Comparison of ENCODE assay signal across 9 cellular contexts in the genomic region with DNA sequence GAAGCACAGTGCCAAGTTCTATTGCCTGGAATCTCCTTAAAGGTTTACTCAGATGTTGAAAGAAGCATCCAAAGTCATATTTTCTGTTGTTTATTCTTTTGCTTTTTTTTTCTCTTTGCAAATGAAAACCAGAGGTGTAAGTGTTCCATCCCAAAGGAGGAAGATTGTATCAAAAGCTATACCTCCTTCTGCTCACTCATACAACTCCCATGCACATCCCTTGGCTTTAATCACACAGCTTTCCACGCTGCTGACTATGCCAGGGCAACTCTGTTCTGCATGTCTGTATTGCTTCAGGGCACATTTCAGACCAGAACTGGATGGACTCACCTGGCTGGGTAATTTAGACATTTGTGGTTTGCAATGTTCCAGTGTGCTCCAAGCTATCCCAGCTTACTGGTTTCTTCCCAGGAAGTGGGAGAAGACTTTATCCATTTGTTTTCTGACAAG.
DNase-seq lines count a peak whose midpoint lies in the region; ATAC-seq and TF ChIP-seq lines count a peak whose summit lies in the region.
"Had no signal": no experiment of that assay in that cellular context is flagged by ENCODE, and none has a peak within 500 bp of the region (broad histone marks: within the 10 kb centered on the region; RNA-seq: fewer than 3 reads in every experiment).

No MANE protein-coding gene starts in this region.

- CTCF ChIA-PET in SK-N-SH (lab: Yijun Ruan, JAX): no interaction called here

- POLR2A ChIA-PET in SK-N-SH (lab: Yijun Ruan, JAX): interaction anchor here (1.1 kb wide), 1 partner anchor 237 kb away, joined by 4 read pairs; no protein-coding TSS in a partner anchor

- DNase-seq in NCI-H1417 (lab: John Stamatoyannopoulos, UW): peak in 2 of 3 experiments; percentile 30 to 49
- no peak for DNase-seq in NCI-H1417 treated with DMSO at 0.1 percent for 48 hours (lab: John Stamatoyannopoulos, UW)
- peak; percentile 8 for DNase-seq in SK-N-SH
- no peak for DNase-seq in right atrium auricular region (ENCODE audit: low spot score)
- no peak for DNase-seq in stomach
- DNase-seq in DMS114 treated with DMSO at 0.1 percent for 48 hours (lab: John Stamatoyannopoulos, UW; ENCODE audit: unreplicated experiment): no peak
- DNase-seq in HK-2 (ENCODE audit: unreplicated experiment): no peak
- DNase-seq: cortex of kidney had no signal

- TF ChIP-seq EP300 in SK-N-SH (IDR thresholded peaks at IDR 0.05; ENCODE audit: borderline replicate concordance in 1 of 2, low read depth in 1 of 2, low read length in 1 of 2): peak; percentile 39 to 60; a peak in 3 of 4 replicates
- no peak for TF ChIP-seq EP300 in stomach (IDR thresholded peaks at IDR 0.05)

- WGBS in SK-N-SH (ENCODE audit: low lambda C conversion rate): 7% methylated on average over 1 of the region's 1 CpG
- WGBS in stomach, 5 donors: 74 to 93% (median 84%) methylated on average over 1 of the region's 1 CpG

- no peaks in the 10 kb centered on the region for H3K27me3 ChIP-seq in SK-N-SH (ENCODE audit: insufficient read depth)
- no peaks in the 10 kb centered on the region for H3K27me3 ChIP-seq in right atrium auricular region
- no peaks in the 10 kb centered on the region for H3K27me3 ChIP-seq in stomach

- TF ChIP-seq CTCF in SK-N-SH (IDR thresholded peaks at IDR 0.05) (no peak), right atrium auricular region (IDR thresholded peaks at IDR 0.05) (no peak), stomach (IDR thresholded peaks at IDR 0.05) (no peak)

- H3K9me3 ChIP-seq in SK-N-SH (no peaks in the 10 kb centered on the region), right atrium auricular region (no peaks in the 10 kb centered on the region), stomach (no peaks in the 10 kb centered on the region)

- no peak for TF ChIP-seq RAD21 in SK-N-SH (IDR thresholded peaks at IDR 0.05; ENCODE audit: low read length)

- peaks cover 40 to 45% of the 10 kb centered on the region in 2 experiments for H3K4me1 ChIP-seq in SK-N-SH (ENCODE audit: control insufficient read depth in 1 of 2, insufficient read depth in 2 of 2, low read depth in 1 of 2, low read length in 1 of 2)
- H3K4me1 ChIP-seq in right atrium auricular region: peaks cover 0 to 32% of the 10 kb centered on the region in 2 donors
- peaks cover 17 to 73% (median 36%) of the 10 kb centered on the region in 4 donors for H3K4me1 ChIP-seq in stomach

- H3K4me2 ChIP-seq in SK-N-SH: peak overlapping the region; percentile 61; the same call in 1 of the 2 replicates

- H3K4me3 ChIP-seq in SK-N-SH (ENCODE audit: low read depth in 2 of 2, low read length in 1 of 2) (no peak overlapping the region), right atrium auricular region (no peak overlapping the region), stomach (no peak overlapping the region)

- intact Hi-C loops in stomach (cut with DNase I; ENCODE audit: low total_unique reads): no loop called here

- H3K9ac ChIP-seq in SK-N-SH: peak overlapping the region; percentile 20; the same call in 1 of the 2 replicates

- no peaks in the 10 kb centered on the region for H3K79me2 ChIP-seq in SK-N-SH (ENCODE audit: insufficient read depth)

- no peaks in the 10 kb centered on the region for H4K20me1 ChIP-seq in SK-N-SH (ENCODE audit: insufficient read depth)

- H3K27ac ChIP-seq in SK-N-SH (ENCODE audit: low read depth in 2 of 2, low read length in 1 of 2) (peak overlapping the region; percentile 83 to 95), right atrium auricular region (peak overlapping the region; percentile 30 to 49), stomach (peak overlapping the region in 4 of 5 donors; percentile 42 to 80 (median 79))

- no peak for TF ChIP-seq POLR2A in stomach (IDR thresholded peaks at IDR 0.05)

- no peak for ATAC-seq in HG02884 (IDR thresholded peaks at IDR 0.05; ENCODE audit: unreplicated experiment)

- H3F3A ChIP-seq in SK-N-SH (replicated peaks; ENCODE audit: insufficient read depth): peaks cover 52% of the 10 kb centered on the region

- no peaks in the 10 kb centered on the region for H3K36me3 ChIP-seq in SK-N-SH (replicated peaks in 1 of 2; ENCODE audit: control insufficient read depth in 1 of 2, insufficient read depth in 2 of 2, low read length in 1 of 2)
- H3K36me3 ChIP-seq in right atrium auricular region: no peaks in the 10 kb centered on the region
- H3K36me3 ChIP-seq in stomach: no peaks in the 10 kb centered on the region

- H3K9me2 ChIP-seq in SK-N-SH: no peaks in the 10 kb centered on the region

- peak overlapping the region; percentile 61; the same call in 1 of the 2 replicates for H2AFZ ChIP-seq in SK-N-SH (ENCODE audit: low read depth)

TF ChIP-seq in SK-N-SH, 30 proteins besides CTCF, POLR2A, EP300 and RAD21 (continues in another document):
- TF ChIP-seq, protein P1, sequence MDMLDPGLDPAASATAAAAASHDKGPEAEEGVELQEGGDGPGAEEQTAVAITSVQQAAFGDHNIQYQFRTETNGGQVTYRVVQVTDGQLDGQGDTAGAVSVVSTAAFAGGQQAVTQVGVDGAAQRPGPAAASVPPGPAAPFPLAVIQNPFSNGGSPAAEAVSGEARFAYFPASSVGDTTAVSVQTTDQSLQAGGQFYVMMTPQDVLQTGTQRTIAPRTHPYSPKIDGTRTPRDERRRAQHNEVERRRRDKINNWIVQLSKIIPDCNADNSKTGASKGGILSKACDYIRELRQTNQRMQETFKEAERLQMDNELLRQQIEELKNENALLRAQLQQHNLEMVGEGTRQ (IDR thresholded peaks at IDR 0.05; ENCODE audit: borderline replicate concordance, low read depth, low read length): no peak
- no peak for TF ChIP-seq MXI1 (IDR thresholded peaks at IDR 0.05; ENCODE audit: low read depth, low read length)
- no peak for TF ChIP-seq MEF2A (IDR thresholded peaks at IDR 0.05; ENCODE audit: borderline replicate concordance, low read depth)
- no peak for TF ChIP-seq ELF1 (IDR thresholded peaks at IDR 0.05)
- TF ChIP-seq, protein P2, sequence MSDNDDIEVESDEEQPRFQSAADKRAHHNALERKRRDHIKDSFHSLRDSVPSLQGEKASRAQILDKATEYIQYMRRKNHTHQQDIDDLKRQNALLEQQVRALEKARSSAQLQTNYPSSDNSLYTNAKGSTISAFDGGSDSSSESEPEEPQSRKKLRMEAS (IDR thresholded peaks at IDR 0.05; ENCODE audit: low read depth): no peak
- TF ChIP-seq FOSL2 (IDR thresholded peaks at IDR 0.05; ENCODE audit: borderline replicate concordance, low read depth): peak; percentile 11; the same call in 1 of the 2 replicates
- no peak for TF ChIP-seq GABPA (IDR thresholded peaks at IDR 0.05; ENCODE audit: low read depth)
- no peak for TF ChIP-seq RFX5 (IDR thresholded peaks at IDR 0.05; ENCODE audit: low read length)
- TF ChIP-seq TAF1 (IDR thresholded peaks at IDR 0.05; ENCODE audit: borderline replicate concordance, low read depth, low read length): no peak
- TF ChIP-seq EZH2phosphoT487 (IDR thresholded peaks at IDR 0.05; ENCODE audit: borderline replicate concordance, low read depth): no peak
- TF ChIP-seq YY1 (IDR thresholded peaks at IDR 0.05; ENCODE audit: low read depth): no peak
- TF ChIP-seq FOXM1 (IDR thresholded peaks at IDR 0.05; ENCODE audit: low read depth): 0 out of 2 replicates have a peak, but pooled peaks have one; percentile 41
- no peak for TF ChIP-seq SIN3A (IDR thresholded peaks at IDR 0.05; ENCODE audit: borderline replicate concordance, low read depth, low read length)
- 0 out of 2 replicates have a peak, but pooled peaks have one; percentile 6 for TF ChIP-seq RCOR1 (IDR thresholded peaks at IDR 0.05; ENCODE audit: low read length)
- TF ChIP-seq, protein P3, sequence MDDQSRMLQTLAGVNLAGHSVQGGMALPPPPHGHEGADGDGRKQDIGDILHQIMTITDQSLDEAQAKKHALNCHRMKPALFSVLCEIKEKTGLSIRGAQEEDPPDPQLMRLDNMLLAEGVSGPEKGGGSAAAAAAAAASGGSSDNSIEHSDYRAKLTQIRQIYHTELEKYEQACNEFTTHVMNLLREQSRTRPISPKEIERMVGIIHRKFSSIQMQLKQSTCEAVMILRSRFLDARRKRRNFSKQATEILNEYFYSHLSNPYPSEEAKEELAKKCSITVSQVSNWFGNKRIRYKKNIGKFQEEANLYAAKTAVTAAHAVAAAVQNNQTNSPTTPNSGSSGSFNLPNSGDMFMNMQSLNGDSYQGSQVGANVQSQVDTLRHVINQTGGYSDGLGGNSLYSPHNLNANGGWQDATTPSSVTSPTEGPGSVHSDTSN (IDR thresholded peaks at IDR 0.05): peak; percentile 44
- peak; percentile 49; the same call in 1 of the 2 replicates for TF ChIP-seq JUND (IDR thresholded peaks at IDR 0.05)
- TF ChIP-seq, protein P4, sequence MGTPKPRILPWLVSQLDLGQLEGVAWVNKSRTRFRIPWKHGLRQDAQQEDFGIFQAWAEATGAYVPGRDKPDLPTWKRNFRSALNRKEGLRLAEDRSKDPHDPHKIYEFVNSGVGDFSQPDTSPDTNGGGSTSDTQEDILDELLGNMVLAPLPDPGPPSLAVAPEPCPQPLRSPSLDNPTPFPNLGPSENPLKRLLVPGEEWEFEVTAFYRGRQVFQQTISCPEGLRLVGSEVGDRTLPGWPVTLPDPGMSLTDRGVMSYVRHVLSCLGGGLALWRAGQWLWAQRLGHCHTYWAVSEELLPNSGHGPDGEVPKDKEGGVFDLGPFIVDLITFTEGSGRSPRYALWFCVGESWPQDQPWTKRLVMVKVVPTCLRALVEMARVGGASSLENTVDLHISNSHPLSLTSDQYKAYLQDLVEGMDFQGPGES (IDR thresholded peaks at IDR 0.05; ENCODE audit: low read depth, low read length): no peak
- peak; percentile 59; the same call in 1 of the 2 replicates for TF ChIP-seq TEAD4 (IDR thresholded peaks at IDR 0.05; ENCODE audit: borderline replicate concordance, insufficient read depth)
- 0 out of 2 replicates have a peak, but pooled peaks have one; percentile 22 for TF ChIP-seq FOXJ3 (CRISPR knock-in tag; IDR thresholded peaks at IDR 0.05)
- peak; percentile 48; the same call in 1 of the 2 replicates for TF ChIP-seq RXRA (IDR thresholded peaks at IDR 0.05; ENCODE audit: borderline replicate concordance, low read depth)
- no peak for TF ChIP-seq SMC3 (IDR thresholded peaks at IDR 0.05; ENCODE audit: low read depth, low read length)

Comparison
In these comparisons a context has a peak if more than half of its experiments do, and no peak if none do; other contexts are left out.
1. DNase-seq: peak in NCI-H1417 (2 of 3) and SK-N-SH (single experiment); none in NCI-H1417 treated with DMSO at 0.1 percent for 48 hours (single experiment), right atrium auricular region (single experiment), stomach (single experiment), DMS114 treated with DMSO at 0.1 percent for 48 hours (single experiment) and HK-2 (single experiment).
2. Peak in every context shown above with its lines, with median percentiles within 50 percentile points of each other: H3K27ac ChIP-seq.